9 cellular contexts compared by ENCODE assay signal in the genomic region with DNA sequence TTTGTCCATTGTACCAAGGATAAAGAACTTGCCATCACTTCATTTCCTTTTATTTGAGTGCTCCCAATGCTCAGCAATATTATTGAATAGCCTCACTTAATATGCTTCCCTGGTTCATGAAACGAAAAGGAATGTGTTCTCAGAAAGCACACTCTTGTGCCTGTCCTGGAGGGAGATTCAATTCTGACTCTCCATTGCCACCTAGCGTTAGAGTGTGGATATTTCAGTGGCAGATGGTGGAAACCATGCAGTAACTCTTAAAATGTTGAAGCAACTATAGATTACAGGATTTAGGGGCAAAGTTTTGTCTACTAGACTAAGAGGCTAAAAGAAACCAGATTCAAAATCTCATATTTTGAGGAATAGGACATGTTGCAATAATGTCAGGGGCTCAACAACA. TPM values are rescaled to one million over a fixed set of nuclear protein-coding genes. Genes with fewer than 3 reads are reported as not detected.
A peak's percentile ranks its signal among the peaks of the same experiment; 100 is the strongest.
DNase-seq lines count a peak whose midpoint lies in the region; ATAC-seq, FAIRE-seq and TF ChIP-seq lines count a peak whose summit lies in the region.
"Had no signal": no experiment of that assay in that cellular context is flagged by ENCODE, and none has a peak within 500 bp of the region (broad histone marks: within the 10 kb centered on the region; RNA-seq: fewer than 3 reads in every experiment).

No MANE protein-coding gene starts in this region.

- H4K8ac ChIP-seq in H1 (ENCODE audit: extremely low read depth, insufficient read depth, low read length) = no peak overlapping the region

- peaks cover 71% of the 10 kb centered on the region for H3K4me1 Mint-ChIP-seq in T-helper 2 cell treated with Interferon-gamma antibody and Interleukin-4, amounts not matched to agents 5 μg/mL and 100 μg/mL, for 36 hours (ENCODE audit: low read depth)

- no peak overlapping the region for H2BK12ac ChIP-seq in H1 (ENCODE audit: low read depth, low read length)

- peak; percentile 88 for FAIRE-seq in H1 (lab: Jason Lieb, UNC)

- H2AFZ ChIP-seq in Karpas-422 (ENCODE audit: low read length) = no peak overlapping the region
- no peak overlapping the region for H2AFZ ChIP-seq in H1 (ENCODE audit: low read length)

- DNase-seq in AG20443 (ENCODE audit: low spot score) (peak; percentile 52), GM12865 (ENCODE audit: low read depth) (peak; percentile 62), Karpas-422 (peak; percentile 86), H1 (ENCODE audit: low read depth in 1 of 2, low spot score in 2 of 2) (peak in 1 of 2 experiments; percentile 53), mucosa of descending colon (peak in 1 of 3 donors; percentile 60), NCI-H446 treated with DMSO at 0.1 percent for 48 hours (lab: John Stamatoyannopoulos, UW) (no peak)
- peak; percentile 21 for DNase-seq in T-helper 2 cell treated with Interferon-gamma antibody and Interleukin-4, amounts not matched to agents 5 μg/mL and 100 μg/mL, for 36 hours (ENCODE audit: low spot score)

- no peak overlapping the region for H3K23ac ChIP-seq in H1 (ENCODE audit: insufficient read length)

- TF ChIP-seq CTCF in GM12865 (IDR thresholded peaks at IDR 0.05; ENCODE audit: insufficient read depth, low read depth, low read length, missing control alignments) (peak; percentile 61), H1 (IDR thresholded peaks at IDR 0.05; ENCODE audit: control extremely low read depth in 1 of 3, insufficient read depth in 1 of 3, low read depth in 1 of 3, low read length in 3 of 3) (peak in 2 of 3 experiments; percentile 63 to 64; a peak in 3 of 4 replicates), mucosa of descending colon (IDR thresholded peaks at IDR 0.05) (peak; percentile 37)

- H3K79me1 ChIP-seq in H1 (ENCODE audit: low read depth, low read length) = no peaks in the 10 kb centered on the region

- no peak overlapping the region for H3K18ac ChIP-seq in H1 (ENCODE audit: extremely low read depth, low read length)

- 35% methylated on average over 2 of the region's 2 CpGs; no CpG with 5 or more reads in 1 of the 2 experiments for WGBS in H1 (ENCODE audit: extremely low coverage in 1 of 2, insufficient coverage in 1 of 2, insufficient read length in 1 of 2, insufficient replicate concordance in 2 of 2, low coverage in 1 of 2, low lambda C conversion rate in 2 of 2, missing lambda C conversion rate in 1 of 2), 2 experiments

- ATAC-seq in mucosa of descending colon = peak; percentile 63
- ATAC-seq in GM21423 (IDR thresholded peaks at IDR 0.05; ENCODE audit: unreplicated experiment) = no peak

- peak; percentile 71 to 75 for TF ChIP-seq RAD21 in H1 (IDR thresholded peaks at IDR 0.05 in 1 of 2, conservative IDR thresholded peaks at IDR 0.05 in 1 of 2; ENCODE audit: low read depth in 2 of 2, low read length in 2 of 2)

- no peaks in the 10 kb centered on the region for H3K9me2 ChIP-seq in Karpas-422 (replicated peaks; ENCODE audit: insufficient read depth, low read length)

- H2BK15ac ChIP-seq in H1 (ENCODE audit: low read length) = no peak overlapping the region

- H2AK5ac ChIP-seq in H1 (ENCODE audit: low read depth, low read length) = no peak overlapping the region

- TF ChIP-seq EP300 in H1 (IDR thresholded peaks at IDR 0.05; ENCODE audit: borderline replicate concordance in 1 of 2, low read depth in 2 of 2, low read length in 2 of 2) = no peak

- no peak overlapping the region for H2BK120ac ChIP-seq in H1 (replicated peaks; ENCODE audit: low read depth, low read length)

- no peak overlapping the region for H3K9ac ChIP-seq in Karpas-422 (ENCODE audit: low read length)
- no peak overlapping the region for H3K9ac ChIP-seq in H1 (replicated peaks in 1 of 4; ENCODE audit: extremely low read depth in 1 of 4, low read depth in 3 of 4, low read length in 3 of 4)

- H2BK20ac ChIP-seq in H1 (ENCODE audit: low read length) = no peak overlapping the region

- no peak overlapping the region for H2BK5ac ChIP-seq in H1 (ENCODE audit: low read depth, low read length)

- H3K4me3 ChIP-seq in GM12865 (ENCODE audit: low read depth, low read length) (no peak overlapping the region), Karpas-422 (ENCODE audit: low read length) (no peak overlapping the region), H1 (ENCODE audit: extremely low read depth in 1 of 4, insufficient read depth in 2 of 4, low read depth in 3 of 4, low read length in 4 of 4) (no peak overlapping the region), mucosa of descending colon (no peak overlapping the region)

- H3K36me3 Mint-ChIP-seq in T-helper 2 cell treated with Interferon-gamma antibody and Interleukin-4, amounts not matched to agents 5 μg/mL and 100 μg/mL, for 36 hours (ENCODE audit: low read depth) = peaks cover 30% of the 10 kb centered on the region
- H3K36me3 Mint-ChIP-seq: IgD-negative memory B cell had no signal

- CTCF ChIA-PET in H1 (lab: Charles Lee; ENCODE audit: partially characterized antibody) = no interaction called here

- H3K9me3 ChIP-seq in Karpas-422 (ENCODE audit: low read length) = no peaks in the 10 kb centered on the region
- no peaks in the 10 kb centered on the region for H3K9me3 ChIP-seq in H1 (ENCODE audit: insufficient read depth in 2 of 2, low read depth in 1 of 2, low read length in 1 of 2)
- H3K9me3 ChIP-seq in mucosa of descending colon = no peaks in the 10 kb centered on the region

- H3K27ac ChIP-seq in Karpas-422 (ENCODE audit: low read length) (no peak overlapping the region), H1 (ENCODE audit: low read depth, low read length) (no peak overlapping the region)

- no peaks in the 10 kb centered on the region for H3K79me2 ChIP-seq in Karpas-422 (ENCODE audit: low read length)
- no peaks in the 10 kb centered on the region for H3K79me2 ChIP-seq in H1 (ENCODE audit: control insufficient read depth in 1 of 2, insufficient read depth in 2 of 2, low read length in 2 of 2)

- H4K5ac ChIP-seq in H1 (ENCODE audit: insufficient read length, low read depth, low read length) = no peak overlapping the region

- no peak overlapping the region for H3K27ac Mint-ChIP-seq in T-helper 2 cell treated with Interferon-gamma antibody and Interleukin-4, amounts not matched to agents 5 μg/mL and 100 μg/mL, for 36 hours
- H3K27ac Mint-ChIP-seq: IgD-negative memory B cell had no signal

- no peak overlapping the region for H3K4ac ChIP-seq in H1 (replicated peaks; ENCODE audit: insufficient read length, low read depth, low read length)

- H4K20me1 ChIP-seq in Karpas-422 (ENCODE audit: insufficient read depth, low read depth, low read length) = no peaks in the 10 kb centered on the region
- H4K20me1 ChIP-seq in H1 (replicated peaks in 1 of 2; ENCODE audit: control insufficient read depth in 1 of 2, insufficient read depth in 2 of 2, low read length in 2 of 2) = no peaks in the 10 kb centered on the region

- intact Hi-C loops in mucosa of descending colon (cut with DNase I, micrococcal nuclease) = no loop called here

- no peak overlapping the region for H3K14ac ChIP-seq in H1 (ENCODE audit: insufficient read length)

- POLR2A ChIA-PET in H1 (lab: Charles Lee; ENCODE audit: partially characterized antibody) = no interaction called here

- H3K4me1 ChIP-seq in Karpas-422 (ENCODE audit: low read length) = peaks cover 31% of the 10 kb centered on the region
- no peaks in the 10 kb centered on the region for H3K4me1 ChIP-seq in H1 (replicated peaks in 1 of 4; ENCODE audit: control insufficient read depth in 3 of 4, insufficient read depth in 4 of 4, low read length in 3 of 4)
- H3K4me1 ChIP-seq in mucosa of descending colon (ENCODE audit: low read depth) = no peaks in the 10 kb centered on the region

- no peak overlapping the region for H3K4me3 Mint-ChIP-seq in T-helper 2 cell treated with Interferon-gamma antibody and Interleukin-4, amounts not matched to agents 5 μg/mL and 100 μg/mL, for 36 hours
- H3K4me3 Mint-ChIP-seq: IgD-negative memory B cell had no signal

- H4K91ac ChIP-seq in H1 (replicated peaks; ENCODE audit: insufficient read length, low read length) = no peak overlapping the region

- H3K4me2 ChIP-seq in Karpas-422 (ENCODE audit: low read depth, low read length, poor library complexity, severe bottlenecking) = no peak overlapping the region
- no peak overlapping the region for H3K4me2 ChIP-seq in H1 (ENCODE audit: insufficient read depth in 1 of 2, low read depth in 2 of 2, low read length in 2 of 2)

- H3K27me3 ChIP-seq in Karpas-422 (ENCODE audit: low read length) (no peaks in the 10 kb centered on the region), H1 (replicated peaks in 1 of 4; ENCODE audit: control insufficient read depth in 3 of 4, extremely low read depth in 1 of 4, insufficient read depth in 3 of 4, low read length in 3 of 4) (no peaks in the 10 kb centered on the region)

- no peaks in the 10 kb centered on the region for H3K36me3 ChIP-seq in Karpas-422 (ENCODE audit: insufficient read depth, low read length)
- H3K36me3 ChIP-seq in H1 (ENCODE audit: control insufficient read depth in 2 of 4, insufficient read depth in 4 of 4, low read length in 3 of 4) = no peaks in the 10 kb centered on the region
- no peaks in the 10 kb centered on the region for H3K36me3 ChIP-seq in mucosa of descending colon (ENCODE audit: low read depth)

- no peak for TF ChIP-seq POLR2A in H1 (IDR thresholded peaks at IDR 0.05; ENCODE audit: control extremely low read depth in 1 of 2, low read depth in 2 of 2, low read length in 2 of 2)

- no peaks in the 10 kb centered on the region for H3K27me3 Mint-ChIP-seq in T-helper 2 cell treated with Interferon-gamma antibody and Interleukin-4, amounts not matched to agents 5 μg/mL and 100 μg/mL, for 36 hours (ENCODE audit: low read depth)

- no peaks in the 10 kb centered on the region for H3K23me2 ChIP-seq in H1 (ENCODE audit: low read depth, low read length)

- no peak overlapping the region for H3K56ac ChIP-seq in H1 (replicated peaks; ENCODE audit: insufficient read length, low read depth, low read length)

- H3K9me3 Mint-ChIP-seq in T-helper 2 cell treated with Interferon-gamma antibody and Interleukin-4, amounts not matched to agents 5 μg/mL and 100 μg/mL, for 36 hours = no peaks in the 10 kb centered on the region
- H3K9me3 Mint-ChIP-seq: IgD-negative memory B cell had no signal

RNA-seq across cellular contexts. Expression of a gene that starts 36.0 kb away (rescaled TPM):
- 3.5 and 26.2 TPM in 2 replicates for total RNA-seq in Karpas-422 (2014; rRNA removed; shearing (Covaris generic); ENCODE audit: low replicate concordance)
- total RNA-seq in H1 (2021; fragmentation: NEBNext Ultra II Directional; extraction: Animal tissue kit (Norgen Biotek cat#: 25700)) = 1.2 and 1.5 TPM in 2 replicates
- polyA plus RNA-seq in H1 (2011; rRNA removed) = 0.48 and 0.52 TPM in 2 replicates
- 0.35 TPM for polyA plus RNA-seq in H1 (2011; cell fraction: cytosol; rRNA removed)
- polyA plus RNA-seq in H1 (2011; cell fraction: nucleus; rRNA removed) = 1.5 TPM
- 0.35 to 0.64 TPM (median 0.46 TPM) in 4 replicates for polyA plus RNA-seq in H1 (2012, experiment 1 of 2)
- polyA plus RNA-seq in H1 (2012, experiment 2 of 2) = 0.09 TPM
- 1.0 TPM for polyA plus RNA-seq in H1 (2013, experiment 1 of 2)
- polyA plus RNA-seq in H1 (2013, experiment 2 of 2) = 0.50 TPM
- 0.73 and 1.6 TPM in 2 replicates for polyA minus RNA-seq in H1 (2011; rRNA and poly(A)+ RNA removed)
- polyA minus RNA-seq in H1 (2011; cell fraction: cytosol; rRNA and poly(A)+ RNA removed) = 0.51 TPM
- 1.1 TPM for polyA minus RNA-seq in H1 (2011; cell fraction: nucleus; rRNA and poly(A)+ RNA removed)
- 1 to 10 TPM; 1.3 to 3.4 (median 2.5) TPM for total RNA-seq in mucosa of descending colon

RNA-seq across cellular contexts. Expression of a gene that starts 47.7 kb away (rescaled TPM):
- 58.6 and 94.0 TPM in 2 replicates for total RNA-seq in Karpas-422 (2014; rRNA removed; shearing (Covaris generic); ENCODE audit: low replicate concordance)
- 134 and 143 TPM in 2 replicates for total RNA-seq in H1 (2021; fragmentation: NEBNext Ultra II Directional; extraction: Animal tissue kit (Norgen Biotek cat#: 25700))
- polyA plus RNA-seq in H1 (2011; rRNA removed) = 54.7 and 65.6 TPM in 2 replicates
- polyA plus RNA-seq in H1 (2011; cell fraction: cytosol; rRNA removed) = 108 TPM
- polyA plus RNA-seq in H1 (2011; cell fraction: nucleus; rRNA removed) = 67.1 TPM
- polyA plus RNA-seq in H1 (2012, experiment 1 of 2) = 123 to 134 TPM (median 125 TPM) in 4 replicates
- polyA plus RNA-seq in H1 (2012, experiment 2 of 2) = 15.8 TPM
- 131 TPM for polyA plus RNA-seq in H1 (2013, experiment 1 of 2)
- 130 TPM for polyA plus RNA-seq in H1 (2013, experiment 2 of 2)
- 96.1 and 119 TPM in 2 replicates for polyA minus RNA-seq in H1 (2011; rRNA and poly(A)+ RNA removed)
- 50.1 TPM for polyA minus RNA-seq in H1 (2011; cell fraction: cytosol; rRNA and poly(A)+ RNA removed)
- polyA minus RNA-seq in H1 (2011; cell fraction: nucleus; rRNA and poly(A)+ RNA removed) = 103 TPM
- 10 to 100 TPM; 29.4 to 36.0 (median 31.7) TPM for total RNA-seq in mucosa of descending colon
